1 cellular context compared by ENCODE assay signal in the genomic region with DNA sequence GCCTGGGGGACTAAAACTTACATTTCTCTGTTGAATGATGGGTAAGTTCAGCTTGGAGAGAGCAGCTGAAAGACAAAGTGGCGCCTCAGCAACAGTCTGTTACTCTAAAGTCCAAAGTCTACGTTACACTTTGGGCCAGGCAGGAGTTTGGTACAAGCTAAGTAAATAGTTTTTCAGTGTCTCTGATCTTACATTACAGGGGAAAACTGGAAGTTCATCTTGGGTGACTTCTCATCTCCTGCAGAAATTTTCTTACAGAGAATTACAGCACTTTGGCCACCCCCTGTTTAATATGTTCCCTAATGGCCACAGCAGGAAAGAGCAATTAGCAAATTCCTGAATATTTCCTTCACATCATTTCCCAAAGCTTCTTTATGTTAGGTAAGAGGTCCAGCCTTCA.
TF ChIP-seq lines count a peak whose summit lies in the region.

No MANE protein-coding gene starts in this region.

TF ChIP-seq in GM23338, 12 proteins besides CTCF, POLR2A, EP300 and RAD21:
- TF ChIP-seq JUNB (IDR thresholded peaks at IDR 0.05; ENCODE audit: unreplicated experiment) (no peak), NANOG (IDR thresholded peaks at IDR 0.05; ENCODE audit: borderline replicate concordance) (peak; percentile 82)
